ENCODE assay signal across 21 cellular contexts in the genomic region with DNA sequence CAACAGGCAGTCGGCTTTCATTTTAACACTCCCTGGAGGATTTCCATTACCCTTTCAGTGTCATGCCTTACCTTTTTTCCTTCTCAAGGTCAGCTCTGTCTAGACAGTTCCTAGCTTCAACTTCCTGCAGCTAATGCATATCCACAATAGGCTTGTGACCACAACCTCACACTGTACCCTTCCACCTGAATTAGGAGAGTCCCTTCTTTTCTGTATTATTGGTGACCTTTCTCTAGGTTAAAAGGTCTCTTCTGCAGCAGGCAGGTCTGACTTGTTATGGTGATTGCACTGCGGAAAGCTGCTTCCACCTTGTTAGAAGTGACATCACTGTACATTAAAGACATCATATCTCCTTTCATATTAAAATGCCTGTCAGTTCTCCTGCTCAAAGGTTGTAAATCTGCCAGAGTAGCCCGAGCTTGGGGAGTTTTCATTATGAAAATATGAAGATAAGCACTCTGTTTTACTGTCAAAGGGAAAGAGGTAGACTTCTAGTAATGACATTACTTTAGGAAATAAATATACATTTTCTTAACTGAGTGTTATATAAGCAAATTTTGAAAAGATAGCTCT.
"Had no signal": no experiment of that assay in that cellular context is flagged by ENCODE, and none has a peak within 500 bp of the region (broad histone marks: within the 10 kb centered on the region; RNA-seq: fewer than 3 reads in every experiment).

No MANE protein-coding gene starts in this region.

- H3K4me1 ChIP-seq: ascending aorta, left lung, parathyroid adenoma, sigmoid colon, upper lobe of left lung had no signal

- H3K4me3 ChIP-seq: ascending aorta, coronary artery, left lung, sigmoid colon, thoracic aorta, upper lobe of left lung had no signal

- H2AFZ ChIP-seq: parathyroid adenoma had no signal

- ATAC-seq: activated T-cell treated with anti-CD3 and anti-CD28 coated beads, Interleukin-2, amount 50 U/mL, for 72 hours; left lung; natural killer cell treated with Interleukin-12 subunit alpha and Interleukin-12 subunit beta and Interleukin-15 and Interleukin-18, amount 100 ng/mL, for 72 hours; stimulated activated effector memory CD8-positive, alpha-beta T cell treated with anti-CD3 and anti-CD28 coated beads, Interleukin-12 subunit alpha, Interleukin-12 subunit beta, amount 100 ng/mL, for 72 hours had no signal

- H3K27me3 ChIP-seq: ascending aorta, left lung, sigmoid colon, upper lobe of left lung had no signal

- H3K36me3 Mint-ChIP-seq: mesothelial cell of epicardium; natural killer cell treated with Interleukin-12 subunit alpha and Interleukin-12 subunit beta and Interleukin-15 and Interleukin-18, amount 100 ng/mL, for 72 hours; stimulated activated effector memory CD8-positive, alpha-beta T cell treated with anti-CD3 and anti-CD28 coated beads, Interleukin-12 subunit alpha, Interleukin-12 subunit beta, amount 100 ng/mL, for 72 hours had no signal

- H3K79me2 ChIP-seq: parathyroid adenoma had no signal

- DNase-seq: activated CD4-positive, alpha-beta T cell treated with anti-CD3 and anti-CD28 coated beads for 1 hour; activated CD4-positive, alpha-beta T cell treated with anti-CD3 and anti-CD28 coated beads, Interleukin-2, amount 50 U/mL, for 4 hours; activated effector memory CD4-positive, alpha-beta T cell treated with anti-CD3 and anti-CD28 coated beads, Interleukin-2, amount 50 U/mL, for 16 hours; activated naive CD4-positive, alpha-beta T cell treated with anti-CD3 and anti-CD28 coated beads, Interleukin-2, amount 50 U/mL, for 16 hours; activated T-cell treated with anti-CD3 and anti-CD28 coated beads, Interleukin-2, amount 50 U/mL, for 72 hours; foreskin melanocyte; hypothalamus; kidney; left lung; sigmoid colon; stimulated activated CD4-positive, alpha-beta T cell treated with anti-CD3 and anti-CD28 coated beads, Interleukin-4, amount 100 ng/mL, for 24 hours; upper lobe of left lung had no signal

- H3K9me3 Mint-ChIP-seq: central memory CD8-positive, alpha-beta T cell; natural killer cell treated with Interleukin-12 subunit alpha and Interleukin-12 subunit beta and Interleukin-15 and Interleukin-18, amount 100 ng/mL, for 72 hours; stimulated activated effector memory CD8-positive, alpha-beta T cell treated with anti-CD3 and anti-CD28 coated beads, Interleukin-12 subunit alpha, Interleukin-12 subunit beta, amount 100 ng/mL, for 72 hours had no signal

- H3K4me3 Mint-ChIP-seq: activated T-cell treated with anti-CD3 and anti-CD28 coated beads, Interleukin-2, amount 50 U/mL, for 72 hours; central memory CD8-positive, alpha-beta T cell; mesothelial cell of epicardium; natural killer cell treated with Interleukin-12 subunit alpha and Interleukin-12 subunit beta and Interleukin-15 and Interleukin-18, amount 100 ng/mL, for 72 hours; stimulated activated effector memory CD8-positive, alpha-beta T cell treated with anti-CD3 and anti-CD28 coated beads, Interleukin-12 subunit alpha, Interleukin-12 subunit beta, amount 100 ng/mL, for 72 hours had no signal

- H3K9ac ChIP-seq: parathyroid adenoma had no signal

- H3K36me3 ChIP-seq: ascending aorta, left lung, sigmoid colon, thoracic aorta, upper lobe of left lung had no signal

- H3K27ac ChIP-seq: ascending aorta, coronary artery, left lung, parathyroid adenoma, sigmoid colon, thoracic aorta, upper lobe of left lung, VCaP had no signal

- H3K27ac Mint-ChIP-seq: activated T-cell treated with anti-CD3 and anti-CD28 coated beads, Interleukin-2, amount 50 U/mL, for 72 hours; natural killer cell treated with Interleukin-12 subunit alpha and Interleukin-12 subunit beta and Interleukin-15 and Interleukin-18, amount 100 ng/mL, for 72 hours; stimulated activated effector memory CD8-positive, alpha-beta T cell treated with anti-CD3 and anti-CD28 coated beads, Interleukin-12 subunit alpha, Interleukin-12 subunit beta, amount 100 ng/mL, for 72 hours had no signal

- H3K4me1 Mint-ChIP-seq: central memory CD8-positive, alpha-beta T cell had no signal

- H3K9me3 ChIP-seq: upper lobe of left lung had no signal
